In genomic region chr13:91537376-91537775, GRCh38 we compare ENCODE assay signal across 35 cellular contexts.
"Had no signal": no experiment of that assay in that cellular context is flagged by ENCODE, and none has a peak within 500 bp of the region (broad histone marks: within the 10 kb centered on the region; RNA-seq: fewer than 3 reads in every experiment).

No MANE protein-coding gene starts in this region.

- H3K4me3 ChIP-seq: MG63 had no signal

- H3K36me3 ChIP-seq: MG63 had no signal

- H3K27me3 ChIP-seq: MG63 had no signal

- H3K9me3 ChIP-seq: MG63 had no signal

- DNase-seq: Kasumi-1, MG63, MM.1S, MV-4-11, NCI-H1048, NCI-H1092, NCI-H1092 treated with DMSO at 0.1 percent for 48 hours, NCI-H1105, NCI-H1105 treated with DMSO at 0.1 percent for 48 hours, NCI-H1417, NCI-H1417 treated with DMSO at 0.1 percent for 48 hours, NCI-H1436, NCI-H1436 treated with DMSO at 0.1 percent for 48 hours, NCI-H146, NCI-H1694, NCI-H1694 treated with DMSO at 0.1 percent for 48 hours, NCI-H187, NCI-H187 treated with DMSO at 0.1 percent for 48 hours, NCI-H1930, NCI-H2029, NCI-H2029 treated with DMSO at 0.1 percent for 48 hours, NCI-H2081, NCI-H2081 treated with DMSO at 0.1 percent for 48 hours, NCI-H2107, NCI-H2171, NCI-H2171 treated with DMSO at 0.1 percent for 48 hours, NCI-H2227 treated with DMSO at 0.1 percent for 48 hours, NCI-H226, NCI-H345, NCI-H446, NCI-H446 treated with DMSO at 0.1 percent for 48 hours, NCI-H510A, NCI-H510A treated with DMSO at 0.1 percent for 48 hours, NCI-H524, NCI-H524 treated with DMSO at 0.1 percent for 48 hours had no signal
